ENCODE assay signal across 14 cellular contexts in genomic region chr10:127125331-127125730, GRCh38.
DNase-seq lines count a peak whose midpoint lies in the region.
"Had no signal": no experiment of that assay in that cellular context is flagged by ENCODE, and none has a peak within 500 bp of the region (broad histone marks: within the 10 kb centered on the region; RNA-seq: fewer than 3 reads in every experiment).

No MANE protein-coding gene starts in this region.

- DNase-seq in G401 (ENCODE audit: low spot score) = peak; percentile 37
- peak; percentile 35 for DNase-seq in KBM-7
- DNase-seq in UCSD-AML1 (lab: John Stamatoyannopoulos, UW; ENCODE audit: unreplicated experiment) = peak; percentile 65
- DNase-seq in lung microvascular endothelial cell (ENCODE audit: low read depth in 2 of 2) = peak; percentile 5 to 76
- no peak for DNase-seq in posterior cingulate gyrus
- DNase-seq in stimulated activated CD4-positive, alpha-beta T cell treated with anti-CD3 and anti-CD28 coated beads, Interleukin-2, amount 100 ng/mL, for 48 hours = no peak
- DNase-seq in NCI-H146 (lab: John Stamatoyannopoulos, UW) = no peak
- DNase-seq: CD4-positive, alpha-beta T cell; DMS53; KG1; NCI-H1417; NCI-H1930; NCI-H345; SW 1271 had no signal

- in situ Hi-C loops in G401 (cut with HindIII; ENCODE audit: low sequenced_read_pairs) (no loop called here), KBM-7 (cut with MboI; ENCODE audit: low pct_unique_long_range_greater_than_20kb, low sequenced_read_pairs) (no loop called here)

- intact Hi-C loops in posterior cingulate gyrus (cut with DNase I) = no loop called here

Comparison
In these comparisons a context has a peak if more than half of its experiments do, and no peak if none do; other contexts are left out.
1. DNase-seq: peak in G401 (single experiment), KBM-7 (single experiment), UCSD-AML1 (single experiment) and lung microvascular endothelial cell (2 of 2); none in posterior cingulate gyrus (0 of 10), stimulated activated CD4-positive, alpha-beta T cell treated with anti-CD3 and anti-CD28 coated beads, Interleukin-2, amount 100 ng/mL, for 48 hours (0 of 2) and NCI-H146 (single experiment).